Comparison of ENCODE assay signal across 1 cellular context in the genomic region with DNA sequence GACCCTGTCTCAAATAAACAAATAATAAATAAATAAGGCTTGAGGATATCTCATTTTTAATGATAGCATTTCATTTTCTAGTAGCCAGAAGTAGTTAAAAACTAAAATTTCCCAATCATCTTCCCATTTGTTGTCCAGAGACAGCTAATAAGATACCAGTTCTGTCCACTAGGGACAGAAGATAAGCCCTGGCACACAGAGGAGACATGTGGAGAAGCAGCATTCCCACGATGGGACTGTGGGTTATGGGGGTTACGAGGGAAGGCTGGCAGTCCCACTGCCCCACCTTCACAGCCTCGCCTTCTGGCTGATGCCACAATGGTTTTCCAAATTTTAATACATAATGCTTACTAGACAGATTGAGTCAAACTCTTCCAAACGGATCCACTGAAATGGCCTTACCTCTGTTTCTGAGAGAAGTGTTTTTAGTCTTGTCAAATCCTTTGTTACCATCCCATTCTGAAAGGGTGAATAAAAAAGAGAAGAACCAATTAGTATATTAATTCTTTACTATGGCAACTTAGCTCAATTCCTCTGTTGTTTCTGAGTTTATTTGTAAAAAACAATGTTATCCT.
TF ChIP-seq lines count a peak whose summit lies in the region.

No MANE protein-coding gene starts in this region.

TF ChIP-seq in H1, 55 proteins besides CTCF, POLR2A, EP300 and RAD21 (continued from another document):
- TF ChIP-seq SP1 (IDR thresholded peaks at IDR 0.05; ENCODE audit: low read depth, low read length) (no peak), FOSL1 (IDR thresholded peaks at IDR 0.05; ENCODE audit: insufficient read depth, low read depth, low read length) (no peak), BRCA1 (IDR thresholded peaks at IDR 0.05; ENCODE audit: low read depth, low read length) (no peak), SP2 (IDR thresholded peaks at IDR 0.05; ENCODE audit: low read length) (no peak), GTF2F1 (IDR thresholded peaks at IDR 0.05; ENCODE audit: borderline replicate concordance, low read depth, low read length) (no peak), SAP30 (IDR thresholded peaks at IDR 0.05; ENCODE audit: insufficient read depth, insufficient replicate concordance, low read length) (no peak), CBX8 (IDR thresholded peaks at IDR 0.05; ENCODE audit: borderline replicate concordance, low read depth, low read length) (no peak), TAF7 (optimal IDR thresholded peaks at IDR 0.05; ENCODE audit: borderline replicate concordance, low read depth, low read length) (no peak)
TF ChIP-seq in H1: peak in this region for 0.
